ENCODE assay signal across 23 cellular contexts in the genomic region with DNA sequence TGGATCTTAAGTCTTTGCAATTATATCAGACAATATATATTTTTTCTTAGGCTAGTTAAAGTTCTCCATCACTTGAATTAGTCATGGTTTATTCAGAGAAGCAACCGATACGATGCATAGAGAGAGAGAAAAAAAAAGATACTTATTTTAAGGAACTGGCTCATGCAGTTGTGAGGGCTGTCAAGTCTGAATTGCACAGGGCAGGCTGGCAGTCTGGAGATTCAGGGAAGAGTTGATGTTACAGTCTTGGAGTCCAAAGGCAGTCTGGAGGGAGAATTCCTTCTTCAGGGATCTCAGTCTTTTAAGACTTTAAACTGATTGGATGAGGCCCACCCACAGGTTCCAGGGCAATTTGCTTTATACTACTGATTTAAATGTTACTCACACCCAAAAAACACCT.
"Had no signal": no experiment of that assay in that cellular context is flagged by ENCODE, and none has a peak within 500 bp of the region (broad histone marks: within the 10 kb centered on the region; RNA-seq: fewer than 3 reads in every experiment).

No MANE protein-coding gene starts in this region.

- DNase-seq: stimulated activated CD4-positive, alpha-beta T cell treated with anti-CD3 and anti-CD28 coated beads, Interleukin-2, amount 100 ng/mL, for 24 hours; stimulated activated CD4-positive, alpha-beta T cell treated with anti-CD3 and anti-CD28 coated beads, Interleukin-2, amount 100 ng/mL, for 48 hours; stimulated activated CD4-positive, alpha-beta T cell treated with anti-CD3 and anti-CD28 coated beads, Interleukin-4, amount 100 ng/mL, for 1 hour; stimulated activated CD4-positive, alpha-beta T cell treated with anti-CD3 and anti-CD28 coated beads, Interleukin-4, amount 100 ng/mL, for 24 hours; stimulated activated CD4-positive, alpha-beta T cell treated with anti-CD3 and anti-CD28 coated beads, Interleukin-4, amount 100 ng/mL, for 4 hours; stimulated activated CD8-positive, alpha-beta memory T cell treated with anti-CD3 and anti-CD28 coated beads, Interleukin-4, amount 100 ng/mL, for 48 hours; stimulated activated naive B cell treated with anti-CD40 and anti-IgM and Interleukin-4, amounts not matched to agents 10 μg/mL and 1 μg/mL and 100 μg/mL, for 72 hours; stimulated activated naive CD4-positive, alpha-beta T cell; stimulated activated naive CD4-positive, alpha-beta T cell treated with Interleukin-2 at 50 U/mL for 16 hours; stimulated activated naive CD8-positive, alpha-beta T cell treated with anti-CD3 and anti-CD28 coated beads, Interleukin-15, amount 100 ng/mL, for 72 hours; stimulated activated naive CD8-positive, alpha-beta T cell treated with anti-CD3 and anti-CD28 coated beads, Interleukin-15, Interleukin-2, amounts not matched to agents 100 U/mL and 50 U/mL, for 24 hours; stomach; substantia nigra; testis; thyroid gland; tibial artery; transverse colon; trophoblast cell; upper lobe of left lung; upper lobe of right lung; uterus had no signal

- ATAC-seq: stimulated activated effector memory CD8-positive, alpha-beta T cell treated with anti-CD3 and anti-CD28 coated beads, Interleukin-12 subunit alpha, Interleukin-12 subunit beta, amount 100 ng/mL, for 72 hours; stimulated activated memory B cell treated with anti-CD40 and anti-IgM and Interleukin-4, amounts not matched to agents 10 μg/mL and 1 μg/mL and 100 μg/mL, for 72 hours; stimulated activated naive B cell treated with anti-CD40 and anti-IgM and Interleukin-4, amounts not matched to agents 10 μg/mL and 1 μg/mL and 100 μg/mL, for 72 hours; stimulated activated naive CD8-positive, alpha-beta T cell treated with anti-CD3 and anti-CD28 coated beads, Interleukin-15, amount 100 ng/mL, for 72 hours; stimulated activated naive CD8-positive, alpha-beta T cell treated with anti-CD3 and anti-CD28 coated beads, Interleukin-15, Interleukin-2, amounts not matched to agents 100 U/mL and 50 U/mL, for 24 hours; upper lobe of right lung had no signal
